8 cellular contexts compared by ENCODE assay signal in genomic region chr12:57754411-57755193, GRCh38. TPM values are rescaled to one million over a fixed set of nuclear protein-coding genes. Genes with fewer than 3 reads are reported as not detected.
DNase-seq lines count a peak whose midpoint lies in the region; ATAC-seq, FAIRE-seq and TF ChIP-seq lines count a peak whose summit lies in the region.

Gene MARCHF9 (plus strand): TSS chr12:57755103. CDS start chr12:57755529, 426 bp downstream.

- peak within 1 kb of the TSS; percentile 67 for H3K27ac ChIP-seq in HepG2 (ENCODE audit: extremely low read length, insufficient read depth, low read length)

- no peak for FAIRE-seq in HepG2 (lab: Jason Lieb, UNC)

- H3K4me3 Mint-ChIP-seq in central memory CD8-positive, alpha-beta T cell: peak within 1 kb of the TSS; percentile 77

- TF ChIP-seq RAD21 in HepG2 (CRISPR knock-in tag; IDR thresholded peaks at IDR 0.05): no peak

- WGBS in HepG2 (ENCODE audit: low lambda C conversion rate): 2% methylated on average over 41 of the region's 41 CpGs

- no peaks in the 10 kb centered on the region for H3K9me3 Mint-ChIP-seq in central memory CD8-positive, alpha-beta T cell

- TF ChIP-seq POLR2A in HepG2 (IDR thresholded peaks at IDR 0.05; ENCODE audit: insufficient read depth in 1 of 2, low read depth in 2 of 2, low read length in 2 of 2): peak in 1 of 2 experiments; percentile 49; a peak in 1 of 4 replicates

- peak within 1 kb of the TSS; percentile 81 to 82 (median 81) for H3K4me3 ChIP-seq in HepG2 (replicated peaks in 1 of 3; ENCODE audit: insufficient read depth in 1 of 3, low read depth in 2 of 3, low read length in 3 of 3)

- H3K27me3 ChIP-seq in HepG2 (ENCODE audit: control insufficient read depth in 1 of 2, insufficient read depth in 2 of 2, low read length in 2 of 2): no peaks in the 10 kb centered on the region; a peak in 1 of 5 replicates

- H4K20me1 ChIP-seq in HepG2 (ENCODE audit: insufficient read depth, low read length): 0 out of 2 replicates have a peak, but pooled peaks cover 5% of the 10 kb centered on the region

- H3K9ac ChIP-seq in HepG2 (ENCODE audit: insufficient read depth, low read depth, low read length): peak within 1 kb of the TSS; percentile 71

- H3K36me3 Mint-ChIP-seq in central memory CD8-positive, alpha-beta T cell (ENCODE audit: insufficient read depth): peaks cover 28% of the 10 kb centered on the region

- intact Hi-C loops in HepG2 (cut with micrococcal nuclease; ENCODE audit: unreplicated experiment): no loop called here

- in situ Hi-C loops in GM13977 (cut with MboI; ENCODE audit: low pct_unique_long_range_greater_than_20kb, low sequenced_read_pairs, unreplicated experiment) (no loop called here), HepG2 (cut with HindIII; ENCODE audit: extremely low pct_ligation_motif_present, low pct_unique_long_range_greater_than_20kb) (no loop called here)

- peaks cover 6 to 9% of the 10 kb centered on the region in 2 experiments; a peak in 3 of 5 replicates for H3K36me3 ChIP-seq in HepG2 (replicated peaks in 1 of 2; ENCODE audit: control insufficient read depth in 1 of 2, insufficient read depth in 2 of 2, low read length in 2 of 2)

- H3K79me2 ChIP-seq in HepG2 (ENCODE audit: insufficient read depth, low read length): peaks cover 24% of the 10 kb centered on the region

- no peaks in the 10 kb centered on the region for H3K27me3 Mint-ChIP-seq in central memory CD8-positive, alpha-beta T cell

- POLR2A ChIA-PET in HepG2 (lab: Yijun Ruan, JAX): interaction anchor here (1.1 to 3.0 kb wide), 3 partner anchors 10 to 18 kb away, joined by 4 to 14 read pairs (median 6); partner anchors contain the start of genes EEF1AKMT3, METTL1 and TSPAN31

- DNase-seq in GM13977 (ENCODE audit: low spot score): peak; percentile 93
- peak; percentile 93 for DNase-seq in NCI-H2171 treated with DMSO at 0.1 percent for 48 hours (lab: John Stamatoyannopoulos, UW)
- DNase-seq in central memory CD8-positive, alpha-beta T cell (ENCODE audit: low spot score in 2 of 2): peak; percentile 53 to 56
- DNase-seq in HepG2 (ENCODE audit: low spot score): no peak
- DNase-seq in stimulated activated CD4-positive, alpha-beta T cell treated with anti-CD3 and anti-CD28 coated beads, Interleukin-4, amount 100 ng/mL, for 4 hours: peak; percentile 81 to 87
- DNase-seq in COLO829 (ENCODE audit: low spot score): no peak

- peak within 1 kb of the TSS; percentile 96 for H3K4me2 ChIP-seq in HepG2 (ENCODE audit: low read depth, low read length)

- peaks cover 43% of the 10 kb centered on the region for H3K4me1 ChIP-seq in HepG2 (ENCODE audit: insufficient read depth, low read length)

- TF ChIP-seq CTCF in GM13977 (IDR thresholded peaks at IDR 0.05; ENCODE audit: extremely low read depth, insufficient read depth, missing control alignments) (no peak), HepG2 (CRISPR knock-in tag; IDR thresholded peaks at IDR 0.05) (no peak)

- peak within 1 kb of the TSS; percentile 80 for H3K27ac Mint-ChIP-seq in central memory CD8-positive, alpha-beta T cell (ENCODE audit: low read depth)

- CTCF ChIA-PET in HepG2 (lab: Yijun Ruan, JAX; ENCODE audit: low intra/inter-chr PET ratio, low total read pairs): no interaction called here

- TF ChIP-seq EP300 in HepG2 (IDR thresholded peaks at IDR 0.05; ENCODE audit: low read depth in 2 of 2, low read length in 2 of 2): no peak
- TF ChIP-seq EP300 in HepG2 (CRISPR knock-in tag; IDR thresholded peaks at IDR 0.05; ENCODE audit: borderline replicate concordance): no peak

- peak; percentile 46 for ATAC-seq in HG02885 (IDR thresholded peaks at IDR 0.05; ENCODE audit: poor library complexity, unreplicated experiment)
- peak; percentile 40 to 42 for ATAC-seq in activated CD4-positive, CD25-positive, alpha-beta regulatory T cell treated with anti-CD3 and anti-CD28 coated beads, Interleukin-2, amount 50 U/mL, for 24 hours
- peak; percentile 17 for ATAC-seq in central memory CD8-positive, alpha-beta T cell (replicated peaks; ENCODE audit: extremely low read depth, poor library complexity, severe bottlenecking)
- ATAC-seq in HepG2: 0 out of 3 replicates have a peak, but pooled peaks have one; percentile 1

- H3K9me3 ChIP-seq in HepG2 (ENCODE audit: low read length): no peaks in the 10 kb centered on the region

- BruUV-seq in HepG2 (replicated peaks; lab: Mats Ljungman, UMichigan): no TSS peak

- H2AFZ ChIP-seq in HepG2 (ENCODE audit: low read length): no peak within 1 kb of the TSS

- H3K4me1 Mint-ChIP-seq in central memory CD8-positive, alpha-beta T cell: peaks cover 62% of the 10 kb centered on the region

TF ChIP-seq in HepG2, 621 proteins besides CTCF, POLR2A, EP300 and RAD21 (continues in another document):
- TF ChIP-seq SP4 (CRISPR knock-in tag; IDR thresholded peaks at IDR 0.05): no peak
- TF ChIP-seq USF2 (IDR thresholded peaks at IDR 0.05; ENCODE audit: low read depth, low read length): no peak
- TF ChIP-seq USF2 (CRISPR knock-in tag; IDR thresholded peaks at IDR 0.05; ENCODE audit: borderline replicate concordance): peak; percentile 5; the same call in 1 of the 2 replicates
- peak; percentile 19; the same call in 1 of the 2 replicates for TF ChIP-seq ZFP91 (CRISPR knock-in tag; IDR thresholded peaks at IDR 0.05; ENCODE audit: borderline replicate concordance)
- TF ChIP-seq MED13 (CRISPR knock-in tag; IDR thresholded peaks at IDR 0.05): no peak

RNA-seq across cellular contexts. Expression of gene MARCHF9, which starts in this region (rescaled TPM):
- total RNA-seq in HepG2 (2016; rRNA removed; fragmentation: Illumina TruSeq; extraction: Trizol): 2.7 and 5.7 TPM in 2 replicates
- total RNA-seq in HepG2 (2016; cell fraction: cytosol; rRNA removed; fragmentation: Illumina TruSeq; extraction: Trizol; ENCODE audit: low read depth): 3.9 and 5.1 TPM in 2 replicates
- 3.4 and 4.7 TPM in 2 replicates for total RNA-seq in HepG2 (2016; cell fraction: insoluble cytoplasmic fraction; rRNA removed; fragmentation: Illumina TruSeq; extraction: Trizol)
- total RNA-seq in HepG2 (2016; cell fraction: membrane; rRNA removed; fragmentation: Illumina TruSeq; extraction: Trizol): 5.9 and 6.2 TPM in 2 replicates
- 3.4 and 4.3 TPM in 2 replicates for total RNA-seq in HepG2 (2016; cell fraction: nucleus; rRNA removed; fragmentation: Illumina TruSeq; extraction: Trizol)
- 9.6 and 14.5 TPM in 2 replicates for polyA plus RNA-seq in HepG2 (2011; rRNA removed)
- polyA plus RNA-seq in HepG2 (2011; cell fraction: cytosol; rRNA removed): 8.1 and 8.8 TPM in 2 replicates
- polyA plus RNA-seq in HepG2 (2011; cell fraction: nucleus; rRNA removed): 15.5 and 17.5 TPM in 2 replicates
- 7.7 and 10.3 TPM in 2 replicates for polyA plus RNA-seq in HepG2 (2012)
- 2.7 and 3.1 TPM in 2 replicates for polyA plus RNA-seq in HepG2 (2016; cell fraction: cytosol; fragmentation: Illumina TruSeq; extraction: Trizol; ENCODE audit: low read depth)
- polyA plus RNA-seq in HepG2 (2016; cell fraction: insoluble cytoplasmic fraction; fragmentation: Illumina TruSeq; extraction: Trizol; ENCODE audit: low read depth): 5.0 and 8.0 TPM in 2 replicates
- 5.8 TPM in 2 replicates for polyA plus RNA-seq in HepG2 (2016; cell fraction: membrane; fragmentation: Illumina TruSeq; extraction: Trizol; ENCODE audit: low read depth)
- polyA plus RNA-seq in HepG2 (2016; cell fraction: nucleus; fragmentation: Illumina TruSeq; extraction: Trizol; ENCODE audit: insufficient read depth, low read depth): 13.4 and 15.4 TPM in 2 replicates
- 12.1 and 12.5 TPM in 2 replicates for polyA minus RNA-seq in HepG2 (2011; rRNA and poly(A)+ RNA removed; ENCODE audit: low replicate concordance)
- polyA minus RNA-seq in HepG2 (2011; cell fraction: cytosol; rRNA and poly(A)+ RNA removed): 4.1 and 4.5 TPM in 2 replicates
- 3.7 and 5.3 TPM in 2 replicates for polyA minus RNA-seq in HepG2 (2011; cell fraction: nucleus; rRNA and poly(A)+ RNA removed)

Comparison
In these comparisons a context has a peak if more than half of its experiments do, and no peak if none do; other contexts are left out.
1. DNase-seq: peak in GM13977 (single experiment), NCI-H2171 treated with DMSO at 0.1 percent for 48 hours (single experiment), central memory CD8-positive, alpha-beta T cell (2 of 2) and stimulated activated CD4-positive, alpha-beta T cell treated with anti-CD3 and anti-CD28 coated beads, Interleukin-4, amount 100 ng/mL, for 4 hours (2 of 2); none in HepG2 (single experiment) and COLO829 (single experiment).
2. Peak in every context shown above with its lines, with median percentiles within 50 percentile points of each other: ATAC-seq.